Comparison of ENCODE assay signal across 20 cellular contexts in genomic region chr15:60301024-60301423, GRCh38.
DNase-seq lines count a peak whose midpoint lies in the region; ATAC-seq and TF ChIP-seq lines count a peak whose summit lies in the region.
"Had no signal": no experiment of that assay in that cellular context is flagged by ENCODE, and none has a peak within 500 bp of the region (broad histone marks: within the 10 kb centered on the region; RNA-seq: fewer than 3 reads in every experiment).

No MANE protein-coding gene starts in this region.

- no peaks in the 10 kb centered on the region for H3K4me1 Mint-ChIP-seq in activated T-helper 17 cell treated with anti-CD3 and anti-CD28 coated beads, Interleukin-2, amount 50 U/mL, for 72 hours
- H3K4me1 Mint-ChIP-seq: CD8-positive, alpha-beta memory T cell; memory B cell had no signal

- no peaks in the 10 kb centered on the region for H3K4me1 ChIP-seq in BE2C
- H3K4me1 ChIP-seq: uterus had no signal

- DNase-seq in BE2C (peak; percentile 19), H4 (ENCODE audit: low spot score) (peak; percentile 24), NCI-H2171 treated with DMSO at 0.1 percent for 48 hours (lab: John Stamatoyannopoulos, UW) (peak; percentile 36), NK-92 (lab: John Stamatoyannopoulos, UW; ENCODE audit: unreplicated experiment) (no peak), SIG-M5 treated with dmso at 0.1 percent for 504 hours (lab: John Stamatoyannopoulos, UW; ENCODE audit: unreplicated experiment) (no peak), HuH-7.5 (ENCODE audit: low spot score) (no peak)
- DNase-seq: activated CD4-positive, alpha-beta memory T cell treated with anti-CD3 and anti-CD28 coated beads for 36 hours; CD8-positive, alpha-beta memory T cell; foreskin keratinocyte; kidney glomerular epithelial cell; naive thymus-derived CD4-positive, alpha-beta T cell; NCI-H1092; uterus; WERI-Rb-1 had no signal

- H3K4me3 Mint-ChIP-seq in activated T-helper 17 cell treated with anti-CD3 and anti-CD28 coated beads, Interleukin-2, amount 50 U/mL, for 72 hours = no peak overlapping the region
- H3K4me3 Mint-ChIP-seq: activated CD4-positive, alpha-beta memory T cell treated with anti-CD3 and anti-CD28 coated beads for 36 hours; activated naive CD8-positive, alpha-beta T cell; CD8-positive, alpha-beta memory T cell; memory B cell; naive thymus-derived CD4-positive, alpha-beta T cell; T-helper 1 cell treated with Interleukin-12 subunit alpha and Interleukin-12 subunit beta and Interleukin-4 antibody, amounts not matched to agents 30 μg/mL and 1 μg/mL, for 36 hours had no signal

- no peak overlapping the region for H3K27ac Mint-ChIP-seq in activated T-helper 17 cell treated with anti-CD3 and anti-CD28 coated beads, Interleukin-2, amount 50 U/mL, for 72 hours
- H3K27ac Mint-ChIP-seq: activated CD4-positive, alpha-beta memory T cell treated with anti-CD3 and anti-CD28 coated beads for 36 hours; activated naive CD8-positive, alpha-beta T cell; CD8-positive, alpha-beta memory T cell; memory B cell; naive thymus-derived CD4-positive, alpha-beta T cell; T-helper 1 cell treated with Interleukin-12 subunit alpha and Interleukin-12 subunit beta and Interleukin-4 antibody, amounts not matched to agents 30 μg/mL and 1 μg/mL, for 36 hours had no signal

- no peaks in the 10 kb centered on the region for H3K36me3 Mint-ChIP-seq in activated T-helper 17 cell treated with anti-CD3 and anti-CD28 coated beads, Interleukin-2, amount 50 U/mL, for 72 hours (ENCODE audit: low read depth)
- H3K36me3 Mint-ChIP-seq: activated CD4-positive, alpha-beta memory T cell treated with anti-CD3 and anti-CD28 coated beads for 36 hours; activated naive CD8-positive, alpha-beta T cell; CD8-positive, alpha-beta memory T cell had no signal

- H3K27me3 Mint-ChIP-seq in activated T-helper 17 cell treated with anti-CD3 and anti-CD28 coated beads, Interleukin-2, amount 50 U/mL, for 72 hours = no peaks in the 10 kb centered on the region

- H3K4me3 ChIP-seq in BE2C (ENCODE audit: low read depth, low read length) = no peak overlapping the region
- H3K4me3 ChIP-seq: uterus had no signal

- ATAC-seq in activated T-helper 17 cell treated with anti-CD3 and anti-CD28 coated beads, Interleukin-2, amount 50 U/mL, for 72 hours (replicated peaks) = peak; percentile 18
- ATAC-seq in HG03196 (IDR thresholded peaks at IDR 0.05; ENCODE audit: unreplicated experiment) = no peak
- ATAC-seq: foreskin keratinocyte; naive thymus-derived CD4-positive, alpha-beta T cell; Right ventricle myocardium inferior had no signal

- no peak for TF ChIP-seq CTCF in BE2C (IDR thresholded peaks at IDR 0.05; ENCODE audit: low read depth, low read length)

- H3K27me3 ChIP-seq in BE2C = no peaks in the 10 kb centered on the region; the same call in 1 of the 2 replicates
- H3K27me3 ChIP-seq: uterus had no signal

- no peaks in the 10 kb centered on the region for H3K36me3 ChIP-seq in BE2C
- H3K36me3 ChIP-seq: uterus, WERI-Rb-1 had no signal

- no peaks in the 10 kb centered on the region for H3K9me3 ChIP-seq in BE2C
- H3K9me3 ChIP-seq: uterus had no signal

- peaks cover 5% of the 10 kb centered on the region for H3K9me3 Mint-ChIP-seq in activated T-helper 17 cell treated with anti-CD3 and anti-CD28 coated beads, Interleukin-2, amount 50 U/mL, for 72 hours
- H3K9me3 Mint-ChIP-seq: T-helper 1 cell treated with Interleukin-12 subunit alpha and Interleukin-12 subunit beta and Interleukin-4 antibody, amounts not matched to agents 30 μg/mL and 1 μg/mL, for 36 hours had no signal

Comparison
In these comparisons a context has a peak if more than half of its experiments do, and no peak if none do; other contexts are left out.
1. DNase-seq: peak in BE2C (single experiment), H4 (single experiment) and NCI-H2171 treated with DMSO at 0.1 percent for 48 hours (single experiment); none in NK-92 (single experiment), SIG-M5 treated with dmso at 0.1 percent for 504 hours (single experiment) and HuH-7.5 (single experiment).